In genomic region chr16:23435500-23435899, GRCh38 we compare ENCODE assay signal across 8 cellular contexts. TPM values are rescaled to one million over a fixed set of nuclear protein-coding genes. Genes with fewer than 3 reads are reported as not detected.
A peak's percentile ranks its signal among the peaks of the same experiment; 100 is the strongest.
DNase-seq lines count a peak whose midpoint lies in the region; ATAC-seq and TF ChIP-seq lines count a peak whose summit lies in the region.

No MANE protein-coding gene starts in this region.

- TF ChIP-seq CTCF in GM12872 (IDR thresholded peaks at IDR 0.05; ENCODE audit: insufficient read depth, low read depth, low read length) (peak; percentile 95), SU-DHL-6 (IDR thresholded peaks at IDR 0.05; ENCODE audit: insufficient read depth, low read length, poor library complexity, severe bottlenecking) (peak; percentile 97), gastrocnemius medialis (IDR thresholded peaks at IDR 0.05 in 4 of 5, conservative IDR thresholded peaks at IDR 0.05 in 1 of 5) (peak; percentile 63 to 78 (median 72))

- H3F3A ChIP-seq in SU-DHL-6 (ENCODE audit: insufficient read depth), result no peaks in the 10 kb centered on the region

- intact Hi-C loops in left cardiac atrium (cut with DNase I), result loop anchor here in 1 of 2 donors (10.0 kb wide), 1 partner anchor 541 kb away; no protein-coding TSS in a partner anchor
- intact Hi-C loops in gastrocnemius medialis (cut with DNase I; ENCODE audit: low total_unique reads), result loop anchor here (2.0 kb wide), 1 partner anchor 87 kb away; no protein-coding TSS in a partner anchor

- no peaks in the 10 kb centered on the region for H3K36me3 ChIP-seq in SU-DHL-6 (ENCODE audit: low read length)
- peaks cover 0 to 43% of the 10 kb centered on the region in 2 donors for H3K36me3 ChIP-seq in gastrocnemius medialis

- in situ Hi-C loops in gastrocnemius medialis (cut with MboI; ENCODE audit: low sequenced_read_pairs in 4 of 4), result loop anchor here in 2 of 4 donors (5.0 kb wide), 2 partner anchors 253 to 258 kb away; partner anchors contain the start of gene SCNN1G (in 1 of the 2)

- POLR2A ChIA-PET in activated naive CD8-positive, alpha-beta T cell treated with anti-CD3 and anti-CD28 coated beads, Interleukin-2, amount 10 ng/mL, durations not matched to agents 7 days and 5 days (lab: Charles Lee), result no interaction called here

- H2AFZ ChIP-seq in SU-DHL-6 (ENCODE audit: low read depth, low read length, severe bottlenecking), result no peak overlapping the region

- no peak overlapping the region for H3K4me2 ChIP-seq in SU-DHL-6 (ENCODE audit: low read depth, low read length, poor library complexity, severe bottlenecking)

- no peaks in the 10 kb centered on the region for H3K9me3 ChIP-seq in SU-DHL-6 (ENCODE audit: insufficient read depth, low read length)
- no peaks in the 10 kb centered on the region for H3K9me3 ChIP-seq in gastrocnemius medialis

- H3K4me3 ChIP-seq in SU-DHL-6 (ENCODE audit: insufficient read depth, low read length, poor library complexity, severe bottlenecking) (no peak overlapping the region), gastrocnemius medialis (no peak overlapping the region)

- H3K36me3 Mint-ChIP-seq in activated naive CD8-positive, alpha-beta T cell treated with anti-CD3 and anti-CD28 coated beads, Interleukin-2, amount 10 ng/mL, durations not matched to agents 7 days and 5 days, result peaks cover 8% of the 10 kb centered on the region

- H3K79me2 ChIP-seq in SU-DHL-6 (ENCODE audit: insufficient read depth, low read length), result no peaks in the 10 kb centered on the region

- H3K27me3 Mint-ChIP-seq in activated naive CD8-positive, alpha-beta T cell treated with anti-CD3 and anti-CD28 coated beads, Interleukin-2, amount 10 ng/mL, durations not matched to agents 7 days and 5 days, result no peaks in the 10 kb centered on the region

- H3K9me2 ChIP-seq in SU-DHL-6 (replicated peaks; ENCODE audit: insufficient read depth, low read length), result no peaks in the 10 kb centered on the region

- peak; percentile 97 for ATAC-seq in activated naive CD8-positive, alpha-beta T cell treated with anti-CD3 and anti-CD28 coated beads, Interleukin-2, amount 10 ng/mL, durations not matched to agents 7 days and 5 days (ENCODE audit: low read depth)
- peak; percentile 63 to 83 for ATAC-seq in left cardiac atrium
- ATAC-seq in gastrocnemius medialis, result peak in 1 of 2 donors; percentile 62
- ATAC-seq in HG03457 (IDR thresholded peaks at IDR 0.05; ENCODE audit: unreplicated experiment), result no peak

- no peak overlapping the region for H3K27ac Mint-ChIP-seq in activated naive CD8-positive, alpha-beta T cell treated with anti-CD3 and anti-CD28 coated beads, Interleukin-2, amount 10 ng/mL, durations not matched to agents 7 days and 5 days

- peaks cover 0 to 5% of the 10 kb centered on the region in 2 donors for H3K4me1 ChIP-seq in gastrocnemius medialis

- peaks cover 1% of the 10 kb centered on the region for H3K4me1 Mint-ChIP-seq in activated naive CD8-positive, alpha-beta T cell treated with anti-CD3 and anti-CD28 coated beads, Interleukin-2, amount 10 ng/mL, durations not matched to agents 7 days and 5 days

- DNase-seq in NCI-H1092 (lab: John Stamatoyannopoulos, UW) (peak; percentile 37), left cardiac atrium (peak; percentile 64), gastrocnemius medialis (peak in 1 of 2 donors; percentile 27), NCI-H1105 (lab: John Stamatoyannopoulos, UW) (no peak)
- DNase-seq in activated naive CD8-positive, alpha-beta T cell treated with anti-CD3 and anti-CD28 coated beads, Interleukin-2, amount 10 ng/mL, durations not matched to agents 7 days and 5 days, result peak; percentile 61

- no peak overlapping the region for H3K27ac ChIP-seq in SU-DHL-6 (ENCODE audit: low read depth, low read length)
- no peak overlapping the region for H3K27ac ChIP-seq in gastrocnemius medialis

- no peak for TF ChIP-seq POLR2A in gastrocnemius medialis (IDR thresholded peaks at IDR 0.05)

- H3K9ac ChIP-seq in SU-DHL-6 (ENCODE audit: low read length), result no peak overlapping the region

- no peaks in the 10 kb centered on the region for H3K9me3 Mint-ChIP-seq in activated naive CD8-positive, alpha-beta T cell treated with anti-CD3 and anti-CD28 coated beads, Interleukin-2, amount 10 ng/mL, durations not matched to agents 7 days and 5 days

- no peaks in the 10 kb centered on the region for H4K20me1 ChIP-seq in SU-DHL-6 (ENCODE audit: low read depth, low read length)

- H3K27me3 ChIP-seq in SU-DHL-6 (ENCODE audit: low read length) (no peaks in the 10 kb centered on the region), gastrocnemius medialis (no peaks in the 10 kb centered on the region)

- no peak overlapping the region for H3K4me3 Mint-ChIP-seq in activated naive CD8-positive, alpha-beta T cell treated with anti-CD3 and anti-CD28 coated beads, Interleukin-2, amount 10 ng/mL, durations not matched to agents 7 days and 5 days

RNA-seq across cellular contexts. Expression of gene COG7, which starts 17.5 kb away (rescaled TPM):
- 10 to 100 TPM; 22.3 to 23.6 TPM for total RNA-seq in activated naive CD8-positive, alpha-beta T cell treated with anti-CD3 and anti-CD28 coated beads, Interleukin-2, amount 10 ng/mL, durations not matched to agents 7 days and 5 days
- total RNA-seq in left cardiac atrium, result 10 to 100 TPM; 11.3 TPM
- total RNA-seq in gastrocnemius medialis, result 10 to 100 TPM in 1 of 4 donors, 1 to 10 TPM in 3; 6.6 to 12.9 (median 7.1) TPM
